In genomic region chr11:130858215-130858614, GRCh38 we compare ENCODE assay signal across 1 cellular context.
TF ChIP-seq lines count a peak whose summit lies in the region.

No MANE protein-coding gene starts in this region.

TF ChIP-seq in IMR-90, 13 proteins besides CTCF, POLR2A, EP300 and RAD21:
- TF ChIP-seq SMC3 (IDR thresholded peaks at IDR 0.05; ENCODE audit: low read depth, low read length) = no peak
- TF ChIP-seq RCOR1 (IDR thresholded peaks at IDR 0.05; ENCODE audit: insufficient replicate concordance, low read length) = no peak
- TF ChIP-seq RFX5 (IDR thresholded peaks at IDR 0.05; ENCODE audit: low read depth, low read length) = no peak
- TF ChIP-seq CEBPB (IDR thresholded peaks at IDR 0.05; ENCODE audit: low read depth, low read length) = no peak
- TF ChIP-seq MAFK (IDR thresholded peaks at IDR 0.05; ENCODE audit: low read depth, low read length) = no peak
- no peak for TF ChIP-seq ELK1 (IDR thresholded peaks at IDR 0.05; ENCODE audit: borderline replicate concordance, low read depth, low read length)
- TF ChIP-seq MAZ (IDR thresholded peaks at IDR 0.05; ENCODE audit: borderline replicate concordance, low read depth, low read length) = no peak
- no peak for TF ChIP-seq MXI1 (IDR thresholded peaks at IDR 0.05; ENCODE audit: borderline replicate concordance, low read depth, low read length)
- TF ChIP-seq USF2 (IDR thresholded peaks at IDR 0.05; ENCODE audit: low read depth, low read length) = peak; percentile 48; the same call in 1 of the 2 replicates
